8 cellular contexts compared by ENCODE assay signal in genomic region chr10:96124230-96125141, GRCh38. TPM values are rescaled to one million over a fixed set of nuclear protein-coding genes. Genes with fewer than 3 reads are reported as not detected.
DNase-seq lines count a peak whose midpoint lies in the region; ATAC-seq and TF ChIP-seq lines count a peak whose summit lies in the region.

No MANE protein-coding gene starts in this region.

- no peak for TF ChIP-seq POLR2A in gastroesophageal sphincter (IDR thresholded peaks at IDR 0.05)

- H3K9ac ChIP-seq in iPS-15b (ENCODE audit: low read depth, low read length): peak overlapping the region; percentile 62

- peaks cover 3 to 11% (median 5%) of the 10 kb centered on the region in 5 donors for H3K9me3 Mint-ChIP-seq in CD8-positive, alpha-beta memory T cell

- H3K36me3 ChIP-seq in CD8-positive, alpha-beta memory T cell (ENCODE audit: insufficient read depth, low read length): no peaks in the 10 kb centered on the region
- no peaks in the 10 kb centered on the region for H3K36me3 ChIP-seq in iPS-15b (ENCODE audit: control insufficient read depth, insufficient read depth, low read length)
- no peaks in the 10 kb centered on the region for H3K36me3 ChIP-seq in gastroesophageal sphincter

- peaks cover 2 to 10% (median 3%) of the 10 kb centered on the region in 3 donors for H3K36me3 Mint-ChIP-seq in CD8-positive, alpha-beta memory T cell

- peak overlapping the region; percentile 39 for H3K27ac ChIP-seq in CD8-positive, alpha-beta memory T cell (ENCODE audit: low read depth, low read length)
- H3K27ac ChIP-seq in gastroesophageal sphincter: no peak overlapping the region

- no peak for DNase-seq in CD8-positive, alpha-beta memory T cell
- DNase-seq in SKM-1 (lab: John Stamatoyannopoulos, UW; ENCODE audit: unreplicated experiment): peak; percentile 86
- no peak for DNase-seq in cerebellum (ENCODE audit: low spot score)
- DNase-seq in Ammon's horn (ENCODE audit: low spot score): no peak
- no peak for DNase-seq in activated naive CD4-positive, alpha-beta T cell treated with anti-CD3 and anti-CD28 coated beads, Interleukin-2, amount 50 U/mL, for 16 hours

- peaks cover 3% of the 10 kb centered on the region for H3K4me1 ChIP-seq in CD8-positive, alpha-beta memory T cell (ENCODE audit: insufficient read depth, low read length)
- H3K4me1 ChIP-seq in iPS-15b (ENCODE audit: control insufficient read depth, insufficient read depth, low read length) (peaks cover 4% of the 10 kb centered on the region), gastroesophageal sphincter (peaks cover 0 to 4% (median 0%) of the 10 kb centered on the region in 3 donors)

- no peak for TF ChIP-seq EP300 in Ishikawa (IDR thresholded peaks at IDR 0.05; ENCODE audit: borderline replicate concordance)
- TF ChIP-seq EP300 in gastroesophageal sphincter (IDR thresholded peaks at IDR 0.05): no peak

- no peak overlapping the region for H3K4me3 ChIP-seq in CD8-positive, alpha-beta memory T cell (ENCODE audit: low read length)
- H3K4me3 ChIP-seq in iPS-15b (ENCODE audit: low read depth, low read length): peak overlapping the region; percentile 70
- H3K4me3 ChIP-seq in gastroesophageal sphincter: no peak overlapping the region

- no peak for ATAC-seq in gastroesophageal sphincter

- no peak for TF ChIP-seq RAD21 in Ishikawa (IDR thresholded peaks at IDR 0.05; ENCODE audit: low read depth)

- peaks cover 16% of the 10 kb centered on the region for H3K27me3 ChIP-seq in CD8-positive, alpha-beta memory T cell (ENCODE audit: insufficient read depth, low read length, poor library complexity, severe bottlenecking)
- H3K27me3 ChIP-seq in iPS-15b (ENCODE audit: control insufficient read depth, insufficient read depth, low read length) (no peaks in the 10 kb centered on the region), gastroesophageal sphincter (peaks cover 94% of the 10 kb centered on the region)

- POLR2A ChIA-PET in CD8-positive, alpha-beta memory T cell (lab: Charles Lee): no interaction called here

- CTCF ChIA-PET in CD8-positive, alpha-beta memory T cell (lab: Charles Lee): interaction anchor here (1.2 kb wide), 1 partner anchor 10 kb away, joined by 4 read pairs; no protein-coding TSS in a partner anchor

- H3K9me3 ChIP-seq in CD8-positive, alpha-beta memory T cell (ENCODE audit: low read length): no peaks in the 10 kb centered on the region
- H3K9me3 ChIP-seq in iPS-15b (ENCODE audit: control insufficient read depth, insufficient read depth, low read length) (no peaks in the 10 kb centered on the region), gastroesophageal sphincter (no peaks in the 10 kb centered on the region)

- no peak for TF ChIP-seq CTCF in gastroesophageal sphincter (IDR thresholded peaks at IDR 0.05)

- peak overlapping the region in 1 of 8 donors; percentile 43 for H3K27ac Mint-ChIP-seq in CD8-positive, alpha-beta memory T cell

- no peak overlapping the region for H3K4me3 Mint-ChIP-seq in CD8-positive, alpha-beta memory T cell

- peaks cover 3 to 5% (median 4%) of the 10 kb centered on the region in 3 donors for H3K4me1 Mint-ChIP-seq in CD8-positive, alpha-beta memory T cell

- peaks cover 57 to 86% of the 10 kb centered on the region in 2 donors for H3K27me3 Mint-ChIP-seq in CD8-positive, alpha-beta memory T cell

- 0% methylated on average over 1 to 3 of the region's 4 CpGs for WGBS in gastroesophageal sphincter (ENCODE audit: low coverage in 1 of 2), 2 donors

TF ChIP-seq in Ishikawa, 13 proteins besides CTCF, POLR2A, EP300 and RAD21:
- no peak for TF ChIP-seq FOXM1 (IDR thresholded peaks at IDR 0.05; ENCODE audit: borderline replicate concordance, low read depth)
- no peak for TF ChIP-seq TCF12 (IDR thresholded peaks at IDR 0.05; ENCODE audit: low read depth)
- TF ChIP-seq TAF1 (IDR thresholded peaks at IDR 0.05; ENCODE audit: low read depth): no peak
- peak; percentile 75 for TF ChIP-seq YY1 (IDR thresholded peaks at IDR 0.05; ENCODE audit: low read depth)
- peak; percentile 84 for TF ChIP-seq CEBPB (IDR thresholded peaks at IDR 0.05)
- peak; percentile 12; the same call in 1 of the 2 replicates for TF ChIP-seq USF1 (IDR thresholded peaks at IDR 0.05)
TF ChIP-seq in Ishikawa: peak in this region for 3.

RNA-seq across cellular contexts. Expression of gene ZNF518A, which starts 5.6 kb away (rescaled TPM):
- total RNA-seq in CD8-positive, alpha-beta memory T cell: 10 to 100 TPM; 15.0 to 15.7 TPM
- polyA plus RNA-seq in CD8-positive, alpha-beta memory T cell: 9.0 TPM
- total RNA-seq in cerebellum (83.9 TPM), gastroesophageal sphincter (10 to 100 TPM; 14.4 to 26.3 (median 16.4) TPM)
